8 cellular contexts compared by ENCODE assay signal in genomic region chr1:201481761-201482493, GRCh38. TPM values are rescaled to one million over a fixed set of nuclear protein-coding genes. Genes with fewer than 3 reads are reported as not detected.
DNase-seq lines count a peak whose midpoint lies in the region; ATAC-seq and TF ChIP-seq lines count a peak whose summit lies in the region.

No MANE protein-coding gene starts in this region.

- peaks cover 27% of the 10 kb centered on the region for H3K36me3 Mint-ChIP-seq in HFFc6 (ENCODE audit: low read depth)
- H3K36me3 Mint-ChIP-seq in activated naive CD8-positive, alpha-beta T cell treated with anti-CD3 and anti-CD28 coated beads, Interleukin-2, amount 10 ng/mL, durations not matched to agents 7 days and 5 days, result peaks cover 4% of the 10 kb centered on the region
- H3K36me3 Mint-ChIP-seq in type B pancreatic cell, result no peaks in the 10 kb centered on the region

- H3K9me2 ChIP-seq in SU-DHL-6 (replicated peaks; ENCODE audit: insufficient read depth, low read length), result no peaks in the 10 kb centered on the region

- no peaks in the 10 kb centered on the region for H4K20me1 ChIP-seq in SU-DHL-6 (ENCODE audit: low read depth, low read length)

- H3K27me3 Mint-ChIP-seq in HFFc6 (ENCODE audit: insufficient read depth) (peaks cover 20% of the 10 kb centered on the region), type B pancreatic cell (peaks cover 24% of the 10 kb centered on the region)
- H3K27me3 Mint-ChIP-seq in activated naive CD8-positive, alpha-beta T cell treated with anti-CD3 and anti-CD28 coated beads, Interleukin-2, amount 10 ng/mL, durations not matched to agents 7 days and 5 days, result peaks cover 15% of the 10 kb centered on the region

- H3K4me1 Mint-ChIP-seq in HFFc6 (ENCODE audit: low read depth), result peaks cover 58% of the 10 kb centered on the region
- peaks cover 21% of the 10 kb centered on the region for H3K4me1 Mint-ChIP-seq in activated naive CD8-positive, alpha-beta T cell treated with anti-CD3 and anti-CD28 coated beads, Interleukin-2, amount 10 ng/mL, durations not matched to agents 7 days and 5 days
- peaks cover 38% of the 10 kb centered on the region for H3K4me1 Mint-ChIP-seq in type B pancreatic cell (ENCODE audit: unreplicated experiment)

- ATAC-seq in activated naive CD8-positive, alpha-beta T cell treated with anti-CD3 and anti-CD28 coated beads, Interleukin-2, amount 10 ng/mL, durations not matched to agents 7 days and 5 days (ENCODE audit: low read depth), result peak; percentile 82
- peak; percentile 82 to 89 (median 86) for ATAC-seq in heart left ventricle

- H3K4me3 ChIP-seq in SU-DHL-6 (ENCODE audit: insufficient read depth, low read length, poor library complexity, severe bottlenecking) (no peak overlapping the region), heart left ventricle (peak overlapping the region in 10 of 12 donors; percentile 13 to 54 (median 40))

- intact Hi-C loops in heart left ventricle (cut with DNase I), result loop anchor here (1.0 to 5.0 kb wide), 8 partner anchors 30 to 47 kb away; no protein-coding TSS in a partner anchor
- intact Hi-C loops in posterior vena cava (cut with DNase I), result loop anchor here in 1 of 2 donors (2.0 kb wide), 1 partner anchor 31 kb away; no protein-coding TSS in a partner anchor

- H3K4me3 Mint-ChIP-seq in HFFc6 (peak overlapping the region; percentile 80; the same call in 1 of the 2 replicates), type B pancreatic cell (peak overlapping the region; percentile 82)
- peak overlapping the region; percentile 65 for H3K4me3 Mint-ChIP-seq in activated naive CD8-positive, alpha-beta T cell treated with anti-CD3 and anti-CD28 coated beads, Interleukin-2, amount 10 ng/mL, durations not matched to agents 7 days and 5 days

- TF ChIP-seq CTCF in GM10266 (IDR thresholded peaks at IDR 0.05; ENCODE audit: control insufficient read depth, insufficient read depth, low read depth, missing control alignments) (peak; percentile 87), HFFc6 (IDR thresholded peaks at IDR 0.05) (peak; percentile 94), SU-DHL-6 (IDR thresholded peaks at IDR 0.05; ENCODE audit: insufficient read depth, low read length, poor library complexity, severe bottlenecking) (peak; percentile 77), heart left ventricle (IDR thresholded peaks at IDR 0.05) (peak; percentile 84 to 97 (median 93)), type B pancreatic cell (conservative IDR thresholded peaks at IDR 0.05) (peak; percentile 97)

- H3K9me3 Mint-ChIP-seq in HFFc6 (no peaks in the 10 kb centered on the region; the same call in 1 of the 2 replicates), type B pancreatic cell (no peaks in the 10 kb centered on the region)
- no peaks in the 10 kb centered on the region for H3K9me3 Mint-ChIP-seq in activated naive CD8-positive, alpha-beta T cell treated with anti-CD3 and anti-CD28 coated beads, Interleukin-2, amount 10 ng/mL, durations not matched to agents 7 days and 5 days

- POLR2A ChIA-PET in activated naive CD8-positive, alpha-beta T cell treated with anti-CD3 and anti-CD28 coated beads, Interleukin-2, amount 10 ng/mL, durations not matched to agents 7 days and 5 days (lab: Charles Lee), result interaction anchor here (0.7 to 3.5 kb wide), 7 partner anchors 13 to 34 kb away, joined by 3 to 18 read pairs (median 4); partner anchors contain the start of genes CSRP1 and PHLDA3

- peak overlapping the region; percentile 14 for H3K4me2 ChIP-seq in SU-DHL-6 (ENCODE audit: low read depth, low read length, poor library complexity, severe bottlenecking)

- no peaks in the 10 kb centered on the region for H3F3A ChIP-seq in SU-DHL-6 (ENCODE audit: insufficient read depth)

- H3K9me3 ChIP-seq in SU-DHL-6 (ENCODE audit: insufficient read depth, low read length) (no peaks in the 10 kb centered on the region), heart left ventricle (no peaks in the 10 kb centered on the region)

- peak overlapping the region; percentile 68 for H3K27ac Mint-ChIP-seq in HFFc6
- no peak overlapping the region for H3K27ac Mint-ChIP-seq in activated naive CD8-positive, alpha-beta T cell treated with anti-CD3 and anti-CD28 coated beads, Interleukin-2, amount 10 ng/mL, durations not matched to agents 7 days and 5 days
- H3K27ac Mint-ChIP-seq in type B pancreatic cell, result peak overlapping the region; percentile 71

- no peaks in the 10 kb centered on the region for H3K79me2 ChIP-seq in SU-DHL-6 (ENCODE audit: insufficient read depth, low read length)

- H3K9ac ChIP-seq in SU-DHL-6 (ENCODE audit: low read length), result no peak overlapping the region; the same call in 1 of the 2 replicates

- WGBS in heart left ventricle, 4 donors, result 6 to 14% (median 8%) methylated on average over 23 to 35 of the region's 35 CpGs

- peak; percentile 90 for DNase-seq in GM10266 (ENCODE audit: extremely low spot score)
- peak; percentile 66 for DNase-seq in HFFc6
- peak; percentile 72 for DNase-seq in MV-4-11 (lab: John Stamatoyannopoulos, UW)
- DNase-seq in activated naive CD8-positive, alpha-beta T cell treated with anti-CD3 and anti-CD28 coated beads, Interleukin-2, amount 10 ng/mL, durations not matched to agents 7 days and 5 days, result peak; percentile 85
- peak; percentile 88 to 93 (median 89) for DNase-seq in heart left ventricle
- DNase-seq in posterior vena cava (ENCODE audit: low spot score), result peak; percentile 95
- peak; percentile 89 for DNase-seq in type B pancreatic cell (ENCODE audit: extremely low spot score, unreplicated experiment)

- H2AFZ ChIP-seq in SU-DHL-6 (ENCODE audit: low read depth, low read length, severe bottlenecking), result peak overlapping the region; percentile 31

- H3K36me3 ChIP-seq in SU-DHL-6 (ENCODE audit: low read length), result no peaks in the 10 kb centered on the region
- H3K36me3 ChIP-seq in heart left ventricle, result peaks cover 0 to 37% (median 35%) of the 10 kb centered on the region in 9 donors

- peaks cover 5 to 44% (median 31%) of the 10 kb centered on the region in 12 donors for H3K4me1 ChIP-seq in heart left ventricle

- no peak overlapping the region for H3K27ac ChIP-seq in SU-DHL-6 (ENCODE audit: low read depth, low read length)
- peak overlapping the region in 11 of 12 donors; percentile 6 to 98 (median 77) for H3K27ac ChIP-seq in heart left ventricle

- peak in 1 of 2 donors; percentile 10 for TF ChIP-seq POLR2A in heart left ventricle (IDR thresholded peaks at IDR 0.05)

- H3K27me3 ChIP-seq in SU-DHL-6 (ENCODE audit: low read length) (no peaks in the 10 kb centered on the region), heart left ventricle (peaks cover 0 to 6% (median 0%) of the 10 kb centered on the region in 9 donors)

RNA-seq across cellular contexts. Expression of gene PHLDA3, which starts 12.9 kb away (rescaled TPM):
- total RNA-seq in HFFc6 (2021; fragmentation: NEBNext Ultra II Directional; extraction: Animal tissue kit (Norgen Biotek cat#: 25700)), result 100 to 1,000 TPM; 101 to 113 (median 108) TPM
- 10 to 100 TPM; 11.3 to 13.2 TPM for total RNA-seq in activated naive CD8-positive, alpha-beta T cell treated with anti-CD3 and anti-CD28 coated beads, Interleukin-2, amount 10 ng/mL, durations not matched to agents 7 days and 5 days
- total RNA-seq in heart left ventricle, result 10 to 100 TPM; 18.4 to 48.1 (median 33.4) TPM
- polyA plus RNA-seq in heart left ventricle, result 10 to 100 TPM; 15.2 to 22.9 TPM
- 10 to 100 TPM; 55.0 to 57.4 TPM for total RNA-seq in posterior vena cava
- total RNA-seq in type B pancreatic cell (ENCODE audit: low replicate concordance), result 59.3 and 132 TPM in 2 replicates

RNA-seq across cellular contexts. Expression of gene CSRP1, which starts 25.0 kb away (rescaled TPM):
- total RNA-seq in HFFc6 (2021; fragmentation: NEBNext Ultra II Directional; extraction: Animal tissue kit (Norgen Biotek cat#: 25700)), result 100 to 1,000 TPM; 540 to 614 (median 577) TPM
- 10 to 100 TPM; 61.2 to 66.0 TPM for total RNA-seq in activated naive CD8-positive, alpha-beta T cell treated with anti-CD3 and anti-CD28 coated beads, Interleukin-2, amount 10 ng/mL, durations not matched to agents 7 days and 5 days
- total RNA-seq in heart left ventricle (100 to 1,000 TPM in 2 of 9 donors, 10 to 100 TPM in 7; 35.8 to 325 (median 78.6) TPM), posterior vena cava (1,000 to 10,000 TPM; 1,426 to 2,194 TPM), type B pancreatic cell (ENCODE audit: low replicate concordance) (7.3 and 139 TPM in 2 replicates)
- 10 to 100 TPM; 46.6 to 81.7 TPM for polyA plus RNA-seq in heart left ventricle

RNA-seq across cellular contexts. Expression of gene NAV1, which starts 57.0 kb away (rescaled TPM):
- 10 to 100 TPM; 72.9 to 88.0 (median 78.4) TPM for total RNA-seq in HFFc6 (2021; fragmentation: NEBNext Ultra II Directional; extraction: Animal tissue kit (Norgen Biotek cat#: 25700))
- total RNA-seq in activated naive CD8-positive, alpha-beta T cell treated with anti-CD3 and anti-CD28 coated beads, Interleukin-2, amount 10 ng/mL, durations not matched to agents 7 days and 5 days, result 1 to 10 TPM; 2.5 to 3.2 TPM
- total RNA-seq in heart left ventricle, result 100 to 1,000 TPM in 1 of 9 donors, 10 to 100 TPM in 8; 58.0 to 107 (median 85.0) TPM
- 10 to 100 TPM; 30.5 to 37.6 TPM for polyA plus RNA-seq in heart left ventricle
- total RNA-seq in posterior vena cava, result 10 to 100 TPM; 85.0 to 96.0 TPM
- total RNA-seq in type B pancreatic cell (ENCODE audit: low replicate concordance), result 38.1 and 44.9 TPM in 2 replicates
